ENCODE assay signal across 14 cellular contexts in the genomic region with DNA sequence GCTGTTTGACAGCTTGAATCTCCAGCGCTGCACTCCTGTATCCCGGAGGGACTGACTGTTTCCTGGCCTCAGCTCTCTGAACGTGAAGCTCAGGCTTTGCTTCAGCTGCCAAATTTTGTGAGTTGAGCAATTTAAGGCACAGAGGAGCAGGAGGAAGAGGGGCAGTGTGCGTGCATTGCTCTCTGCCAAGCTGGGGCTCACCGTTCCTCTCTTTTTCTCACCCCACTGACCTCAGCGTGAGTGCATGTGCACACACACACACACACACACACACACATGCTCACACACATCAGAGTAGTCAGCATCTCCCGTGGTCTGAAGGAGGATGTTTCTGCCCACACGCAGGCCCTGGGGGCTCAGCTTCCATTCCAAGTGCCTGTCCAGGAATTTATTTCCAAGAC. TPM values are rescaled to one million over a fixed set of nuclear protein-coding genes. Genes with fewer than 3 reads are reported as not detected.
A peak's percentile ranks its signal among the peaks of the same experiment; 100 is the strongest.
DNase-seq lines count a peak whose midpoint lies in the region; ATAC-seq and TF ChIP-seq lines count a peak whose summit lies in the region.
"Had no signal": no experiment of that assay in that cellular context is flagged by ENCODE, and none has a peak within 500 bp of the region (broad histone marks: within the 10 kb centered on the region; RNA-seq: fewer than 3 reads in every experiment).

No MANE protein-coding gene starts in this region.

- H3K27ac Mint-ChIP-seq in Caco-2 (ENCODE audit: unreplicated experiment) (no peak overlapping the region), CD14-positive monocyte (no peak overlapping the region)
- H3K27ac Mint-ChIP-seq in activated T-cell treated with anti-CD3 and anti-CD28 coated beads, Interleukin-2, amount 50 U/mL, for 24 hours, result no peak overlapping the region
- H3K27ac Mint-ChIP-seq: CD8-positive, alpha-beta T cell; immature natural killer cell had no signal

- peaks cover 8% of the 10 kb centered on the region for H3K36me3 Mint-ChIP-seq in Caco-2 (ENCODE audit: insufficient read depth, unreplicated experiment)
- H3K36me3 Mint-ChIP-seq in activated T-cell treated with anti-CD3 and anti-CD28 coated beads, Interleukin-2, amount 50 U/mL, for 24 hours (ENCODE audit: low read depth), result no peaks in the 10 kb centered on the region
- no peaks in the 10 kb centered on the region for H3K36me3 Mint-ChIP-seq in CD14-positive monocyte
- H3K36me3 Mint-ChIP-seq: CD8-positive, alpha-beta T cell; immature natural killer cell had no signal

- H3K9me3 Mint-ChIP-seq in Caco-2 (ENCODE audit: unreplicated experiment) (peaks cover 12% of the 10 kb centered on the region), CD14-positive monocyte (peaks cover 0 to 10% (median 5%) of the 10 kb centered on the region in 7 donors)
- H3K9me3 Mint-ChIP-seq in activated T-cell treated with anti-CD3 and anti-CD28 coated beads, Interleukin-2, amount 50 U/mL, for 24 hours, result no peaks in the 10 kb centered on the region
- H3K9me3 Mint-ChIP-seq: CD8-positive, alpha-beta T cell had no signal

- TF ChIP-seq CTCF in BJ (IDR thresholded peaks at IDR 0.05; ENCODE audit: insufficient read depth, low read depth, low read length), result no peak
- TF ChIP-seq CTCF in foreskin keratinocyte (conservative IDR thresholded peaks at IDR 0.05), result no peak
- TF ChIP-seq CTCF in ovary (IDR thresholded peaks at IDR 0.05), result no peak
- no peak for TF ChIP-seq CTCF in Caco-2 (IDR thresholded peaks at IDR 0.05; ENCODE audit: insufficient read depth in 1 of 2, low read depth in 1 of 2, low read length in 1 of 2, severe bottlenecking in 1 of 2, unreplicated experiment in 1 of 2)
- TF ChIP-seq CTCF in CD14-positive monocyte (IDR thresholded peaks at IDR 0.05), result no peak

- H3K9me3 ChIP-seq in ovary (no peaks in the 10 kb centered on the region), Caco-2 (no peaks in the 10 kb centered on the region)

- intact Hi-C loops in ovary (cut with DNase I), result no loop called here
- intact Hi-C loops in Caco-2 (cut with micrococcal nuclease; ENCODE audit: unreplicated experiment), result no loop called here
- intact Hi-C loops in CD14-positive monocyte (cut with micrococcal nuclease), result no loop called here

- POLR2A ChIA-PET in BJ (lab: Charles Lee), result interaction anchor here (0.6 kb wide), 1 partner anchor 54 kb away, joined by 3 read pairs; no protein-coding TSS in a partner anchor
- POLR2A ChIA-PET in Caco-2 (lab: Charles Lee), result no interaction called here

- CTCF ChIA-PET in BJ (lab: Yijun Ruan, JAX) (interaction anchor here (0.9 to 3.1 kb wide), 9 partner anchors 9 to 99 kb away, joined by 3 to 12 read pairs (median 4); no protein-coding TSS in a partner anchor), Caco-2 (lab: Charles Lee) (no interaction called here)

- H3K4me1 ChIP-seq in foreskin keratinocyte (peaks cover 10% of the 10 kb centered on the region), ovary (ENCODE audit: insufficient read depth) (no peaks in the 10 kb centered on the region), Caco-2 (no peaks in the 10 kb centered on the region)
- H3K4me1 ChIP-seq: parathyroid adenoma had no signal

- TF ChIP-seq EP300 in ovary (IDR thresholded peaks at IDR 0.05), result no peak

- peak; percentile 23 for ATAC-seq in foreskin keratinocyte
- ATAC-seq in GM19035 (IDR thresholded peaks at IDR 0.05; ENCODE audit: unreplicated experiment), result no peak
- ATAC-seq: CD8-positive, alpha-beta T cell had no signal

- peak; percentile 68 for DNase-seq in BJ (ENCODE audit: low read depth)
- DNase-seq in T1000 (lab: John Stamatoyannopoulos, UW), result peak; percentile 37
- peak in 1 of 2 donors; percentile 58 for DNase-seq in foreskin keratinocyte
- peak; percentile 22 to 66 (median 31) for DNase-seq in ovary
- no peak for DNase-seq in Caco-2
- no peak for DNase-seq in activated T-cell treated with anti-CD3 and anti-CD28 coated beads, Interleukin-2, amount 50 U/mL, for 24 hours
- no peak for DNase-seq in CD14-positive monocyte (ENCODE audit: low spot score)
- DNase-seq: activated CD4-positive, CD25-positive, alpha-beta regulatory T cell; activated gamma-delta T cell treated with Interleukin-2 at 50 U/mL for 16 hours; CD8-positive, alpha-beta T cell; effector CD4-positive, alpha-beta T cell; immature natural killer cell had no signal

- H3K27ac ChIP-seq in foreskin keratinocyte (no peak overlapping the region), ovary (no peak overlapping the region)
- H3K27ac ChIP-seq: parathyroid adenoma had no signal

- H3K36me3 ChIP-seq in BJ (ENCODE audit: control insufficient read depth, insufficient read depth, low read length) (no peaks in the 10 kb centered on the region), ovary (no peaks in the 10 kb centered on the region), Caco-2 (ENCODE audit: control insufficient read depth, insufficient read depth, low read length) (no peaks in the 10 kb centered on the region)

- H3K4me3 ChIP-seq in BJ (ENCODE audit: low read depth, low read length) (no peak overlapping the region), ovary (no peak overlapping the region), Caco-2 (ENCODE audit: low read depth, low read length) (no peak overlapping the region)

- WGBS in ovary, 3 donors, result 5 to 13% (median 9%) methylated on average over 8 of the region's 8 CpGs

- H3K4me1 Mint-ChIP-seq in Caco-2 (ENCODE audit: low read depth, unreplicated experiment), result no peaks in the 10 kb centered on the region
- H3K4me1 Mint-ChIP-seq in activated T-cell treated with anti-CD3 and anti-CD28 coated beads, Interleukin-2, amount 50 U/mL, for 24 hours (ENCODE audit: low read depth), result peaks cover 6% of the 10 kb centered on the region
- H3K4me1 Mint-ChIP-seq in CD14-positive monocyte, result no peaks in the 10 kb centered on the region
- H3K4me1 Mint-ChIP-seq: immature natural killer cell had no signal

- H3K27me3 ChIP-seq in BJ (ENCODE audit: control insufficient read depth, insufficient read depth, low read length), result no peaks in the 10 kb centered on the region; the same call in 1 of the 2 replicates
- H3K27me3 ChIP-seq in foreskin keratinocyte, result peaks cover 9% of the 10 kb centered on the region
- no peaks in the 10 kb centered on the region for H3K27me3 ChIP-seq in ovary
- no peaks in the 10 kb centered on the region for H3K27me3 ChIP-seq in Caco-2 (replicated peaks; ENCODE audit: control insufficient read depth, insufficient read depth, low read length)

- TF ChIP-seq POLR2A in ovary (IDR thresholded peaks at IDR 0.05), result no peak

- H3K27me3 Mint-ChIP-seq in Caco-2 (ENCODE audit: insufficient read depth, unreplicated experiment), result peaks cover 5% of the 10 kb centered on the region
- H3K27me3 Mint-ChIP-seq in activated T-cell treated with anti-CD3 and anti-CD28 coated beads, Interleukin-2, amount 50 U/mL, for 24 hours, result peaks cover 12% of the 10 kb centered on the region
- H3K27me3 Mint-ChIP-seq in CD14-positive monocyte (ENCODE audit: low read depth in 3 of 3), result peaks cover 3 to 14% (median 6%) of the 10 kb centered on the region in 3 donors

- no TSS peak for BruUV-seq in Caco-2 (replicated peaks; lab: Mats Ljungman, UMichigan)

- H3K4me3 Mint-ChIP-seq in Caco-2 (ENCODE audit: unreplicated experiment) (no peak overlapping the region), CD14-positive monocyte (no peak overlapping the region)
- H3K4me3 Mint-ChIP-seq in activated T-cell treated with anti-CD3 and anti-CD28 coated beads, Interleukin-2, amount 50 U/mL, for 24 hours, result no peak overlapping the region
- H3K4me3 Mint-ChIP-seq: CD8-positive, alpha-beta T cell; immature natural killer cell had no signal

RNA-seq across cellular contexts. Expression of a gene that starts 27.8 kb away (rescaled TPM):
- polyA plus RNA-seq in BJ (2011; rRNA removed) (21.3 and 26.8 TPM in 2 replicates), foreskin keratinocyte (5.6 and 7.9 TPM in 2 replicates), ovary (1 to 10 TPM in 1 of 2 donors, under 1 TPM in 1; 0.40 to 3.3 TPM), CD14-positive monocyte (not detected)
- 25.8 and 43.4 TPM in 2 replicates for polyA minus RNA-seq in BJ (2011; rRNA and poly(A)+ RNA removed)
- total RNA-seq in foreskin keratinocyte (16.7 and 20.7 TPM in 2 replicates), ovary (1 to 10 TPM in 4 of 7 donors, under 1 TPM in 3; 0.83 to 3.2 (median 1.9) TPM), Caco-2 (2022) (1.4 and 2.0 TPM in 2 replicates)
- total RNA-seq: CD8-positive, alpha-beta T cell had no signal
- polyA plus RNA-seq: immature natural killer cell had no signal

Comparison
In these comparisons a context has a peak if more than half of its experiments do, and no peak if none do; other contexts are left out.
1. DNase-seq: peak in BJ (single experiment), T1000 (single experiment) and ovary (5 of 5); none in Caco-2 (0 of 2), activated T-cell treated with anti-CD3 and anti-CD28 coated beads, Interleukin-2, amount 50 U/mL, for 24 hours (single experiment) and CD14-positive monocyte (single experiment).